In the genomic region with DNA sequence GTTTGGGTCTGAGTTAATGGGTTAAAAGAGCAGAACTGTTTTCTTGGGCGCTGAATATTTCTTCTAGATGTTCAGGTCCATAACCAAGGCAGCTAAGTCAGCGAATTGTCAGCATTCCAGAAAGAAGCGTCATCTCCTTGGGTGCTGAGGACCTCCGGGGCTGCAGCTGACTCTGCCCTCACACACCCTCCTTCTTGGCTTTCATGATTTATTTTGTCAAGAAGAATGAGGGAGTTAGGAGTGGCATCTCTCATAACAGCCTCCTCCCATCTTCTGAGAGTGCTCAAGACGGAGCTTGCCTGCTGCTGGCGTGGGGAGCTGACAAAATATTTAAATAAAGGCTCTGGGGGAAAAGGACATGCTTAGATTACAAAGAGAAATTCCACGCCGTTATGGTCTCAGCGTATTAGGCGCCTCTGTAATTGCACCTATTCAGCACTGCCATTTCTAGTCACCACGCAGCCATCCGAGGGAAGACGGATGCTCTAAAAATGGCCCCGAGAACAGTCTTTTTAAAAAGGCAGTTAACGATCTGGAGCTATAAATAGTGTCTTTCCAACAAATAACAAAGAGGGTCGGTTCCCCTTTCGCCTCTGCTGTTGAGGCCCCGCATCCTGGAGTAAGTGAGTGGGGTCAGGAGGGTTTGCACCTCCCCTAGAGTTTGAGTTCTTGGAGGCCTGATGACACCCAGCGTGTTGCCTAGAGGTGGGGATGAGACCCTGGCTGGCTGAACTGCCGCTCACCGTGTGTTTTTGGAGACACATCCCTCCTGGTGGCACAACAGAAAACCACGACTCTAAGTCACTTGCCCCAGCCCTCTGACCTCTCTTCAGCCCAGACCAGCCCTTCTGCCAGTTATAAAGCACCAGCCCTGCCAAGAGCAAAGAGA, we compare ENCODE assay signal across 10 cellular contexts.
DNase-seq lines count a peak whose midpoint lies in the region; ATAC-seq and TF ChIP-seq lines count a peak whose summit lies in the region.
"Had no signal": no experiment of that assay in that cellular context is flagged by ENCODE, and none has a peak within 500 bp of the region (broad histone marks: within the 10 kb centered on the region; RNA-seq: fewer than 3 reads in every experiment).

No MANE protein-coding gene starts in this region.

- H3K27ac ChIP-seq in heart left ventricle (no peak overlapping the region), SJSA1 (peak overlapping the region; percentile 92), upper lobe of right lung (no peak overlapping the region)
- H3K27ac ChIP-seq: C4-2B had no signal

- WGBS in heart left ventricle, 4 donors, result 66 to 73% (median 70%) methylated on average over 22 of the region's 22 CpGs

- intact Hi-C loops in Right ventricle myocardium superior (cut with DNase I) (no loop called here), heart left ventricle (cut with DNase I) (no loop called here), upper lobe of right lung (cut with DNase I) (no loop called here)

- H3K27me3 ChIP-seq in heart left ventricle (no peaks in the 10 kb centered on the region), SJSA1 (replicated peaks) (no peaks in the 10 kb centered on the region), upper lobe of right lung (no peaks in the 10 kb centered on the region)

- H3K4me3 ChIP-seq in heart left ventricle (no peak overlapping the region), SJSA1 (no peak overlapping the region), upper lobe of right lung (no peak overlapping the region)

- no peak for DNase-seq in Right ventricle myocardium superior
- no peak for DNase-seq in heart left ventricle
- DNase-seq in SJSA1 (ENCODE audit: low read depth in 1 of 2, low spot score in 2 of 2), result peak; percentile 96 to 99
- peak; percentile 87 for DNase-seq in glomerular visceral epithelial cell (ENCODE audit: extremely low spot score)
- DNase-seq in upper lobe of right lung, result no peak
- DNase-seq in D341Med (ENCODE audit: low spot score), result no peak
- DNase-seq in mucosa of gallbladder (ENCODE audit: low spot score), result no peak
- no peak for DNase-seq in middle frontal gyrus (ENCODE audit: extremely low spot score, low spot score)
- DNase-seq: hippocampal formation had no signal

- TF ChIP-seq CTCF in heart left ventricle (IDR thresholded peaks at IDR 0.05) (no peak), upper lobe of right lung (IDR thresholded peaks at IDR 0.05) (no peak)

- ATAC-seq in Right ventricle myocardium superior (ENCODE audit: poor library complexity) (peak; percentile 22), heart left ventricle (no peak), upper lobe of right lung (peak; percentile 65)

- H3K36me3 ChIP-seq in heart left ventricle, result no peaks in the 10 kb centered on the region
- H3K36me3 ChIP-seq in SJSA1, result no peaks in the 10 kb centered on the region
- H3K36me3 ChIP-seq in upper lobe of right lung, result no peaks in the 10 kb centered on the region

- H3K9me3 ChIP-seq in heart left ventricle (no peaks in the 10 kb centered on the region), SJSA1 (replicated peaks) (no peaks in the 10 kb centered on the region), upper lobe of right lung (no peaks in the 10 kb centered on the region)

- TF ChIP-seq POLR2A in heart left ventricle (IDR thresholded peaks at IDR 0.05), result no peak

- H3K4me1 ChIP-seq in heart left ventricle (peaks cover 0 to 31% (median 20%) of the 10 kb centered on the region in 12 donors), SJSA1 (replicated peaks) (peaks cover 56% of the 10 kb centered on the region), upper lobe of right lung (peaks cover 7% of the 10 kb centered on the region)

Comparison
In these comparisons a context has a peak if more than half of its experiments do, and no peak if none do; other contexts are left out.
1. ATAC-seq: peak in Right ventricle myocardium superior (single experiment) and upper lobe of right lung (single experiment); none in heart left ventricle (0 of 4).
2. DNase-seq: peak in SJSA1 (2 of 2) and glomerular visceral epithelial cell (single experiment); none in Right ventricle myocardium superior (single experiment), heart left ventricle (0 of 5), upper lobe of right lung (single experiment), D341Med (single experiment), mucosa of gallbladder (single experiment) and middle frontal gyrus (single experiment).